Comparison of ENCODE assay signal across 32 cellular contexts in the genomic region with DNA sequence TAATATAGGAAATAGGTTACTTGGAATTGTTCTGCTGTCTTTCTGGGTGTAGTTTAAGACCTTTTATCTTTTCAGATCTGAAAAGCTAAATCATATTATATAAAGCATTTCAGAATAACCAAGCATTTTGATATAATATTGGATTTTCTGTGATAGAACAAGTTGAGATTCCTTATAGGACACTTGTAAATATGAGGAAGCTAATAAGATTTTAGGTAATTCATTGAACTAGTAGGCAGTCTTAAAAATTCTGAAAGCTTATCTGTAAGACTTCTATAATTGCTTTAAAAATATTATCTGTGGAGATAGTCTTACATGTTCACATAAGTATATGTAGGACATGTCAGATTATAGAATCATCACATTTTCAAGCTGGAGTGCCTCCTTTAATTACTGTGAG.
"Had no signal": no experiment of that assay in that cellular context is flagged by ENCODE, and none has a peak within 500 bp of the region (broad histone marks: within the 10 kb centered on the region; RNA-seq: fewer than 3 reads in every experiment).

No MANE protein-coding gene starts in this region.

- DNase-seq: activated effector memory CD4-positive, alpha-beta T cell treated with anti-CD3 and anti-CD28 coated beads, Interleukin-2, amount 50 U/mL, for 16 hours; activated effector memory CD4-positive, alpha-beta T cell treated with Interleukin-2 at 50 U/mL for 16 hours; activated gamma-delta T cell; activated gamma-delta T cell treated with Interleukin-2 at 50 U/mL for 16 hours; activated naive CD4-positive, alpha-beta T cell; activated naive CD4-positive, alpha-beta T cell treated with anti-CD3 and anti-CD28 coated beads for 36 hours; activated naive CD4-positive, alpha-beta T cell treated with anti-CD3 and anti-CD28 coated beads, Interleukin-2, amount 10 ng/mL, durations not matched to agents 7 days and 5 days; activated naive CD4-positive, alpha-beta T cell treated with anti-CD3 and anti-CD28 coated beads, Interleukin-2, amount 50 U/mL, for 16 hours; activated naive CD4-positive, alpha-beta T cell treated with Interleukin-2 at 50 U/mL for 16 hours; activated naive CD8-positive, alpha-beta T cell treated with anti-CD3 and anti-CD28 coated beads for 36 hours; activated naive CD8-positive, alpha-beta T cell treated with anti-CD3 and anti-CD28 coated beads, Interleukin-2, amount 10 ng/mL, durations not matched to agents 7 days and 5 days; activated naive CD8-positive, alpha-beta T cell treated with anti-CD3 and anti-CD28 coated beads, Interleukin-2, amount 50 U/mL, for 24 hours; activated T-cell treated with anti-CD3 and anti-CD28 coated beads, Interleukin-2, amount 50 U/mL, for 4 hours; activated T-cell treated with anti-CD3 and anti-CD28 coated beads, Interleukin-2, amount 50 U/mL, for 48 hours; activated T-cell treated with anti-CD3 and anti-CD28 coated beads, Interleukin-2, amount 50 U/mL, for 72 hours; adrenal gland; amniotic stem cell; amygdala; anterior cingulate cortex; aorta; body of pancreas; brain microvascular endothelial cell; caudate nucleus; central memory CD4-positive, alpha-beta T cell; cerebellar nuclear complex had no signal

- H3K27ac ChIP-seq: adrenal gland, ascending aorta, body of pancreas, brain microvascular endothelial cell, breast epithelium, cardiac muscle cell had no signal

- H3K4me1 ChIP-seq: adrenal gland, ascending aorta, body of pancreas, breast epithelium had no signal

- H3K36me3 ChIP-seq: adrenal gland, ascending aorta, brain microvascular endothelial cell, breast epithelium, cardiac muscle cell had no signal

- H3K4me3 ChIP-seq: adrenal gland, ascending aorta, body of pancreas, breast epithelium, cardiac muscle cell had no signal

- FAIRE-seq: astrocyte, bronchial epithelial cell had no signal

- H3K9me3 ChIP-seq: adrenal gland, body of pancreas, breast epithelium had no signal

- ATAC-seq: activated naive CD4-positive, alpha-beta T cell treated with anti-CD3 and anti-CD28 coated beads, Interleukin-2, amount 50 U/mL, for 72 hours; activated naive CD8-positive, alpha-beta T cell treated with anti-CD3 and anti-CD28 coated beads, Interleukin-2, amount 50 U/mL, for 24 hours; activated T-cell treated with anti-CD3 and anti-CD28 coated beads, Interleukin-2, amount 50 U/mL, for 4 hours; activated T-cell treated with anti-CD3 and anti-CD28 coated beads, Interleukin-2, amount 50 U/mL, for 72 hours; activated T-helper 17 cell treated with anti-CD3 and anti-CD28 coated beads, Interleukin-2, amount 50 U/mL, for 72 hours; body of pancreas had no signal
